16 cellular contexts compared by ENCODE assay signal in genomic region chr10:43685744-43686143, GRCh38.
"Had no signal": no experiment of that assay in that cellular context is flagged by ENCODE, and none has a peak within 500 bp of the region (broad histone marks: within the 10 kb centered on the region; RNA-seq: fewer than 3 reads in every experiment).

No MANE protein-coding gene starts in this region.

- H3K36me3 ChIP-seq: left lung, neutrophil had no signal

- H3K4me3 Mint-ChIP-seq: central memory CD8-positive, alpha-beta T cell had no signal

- H3K9me3 Mint-ChIP-seq: central memory CD8-positive, alpha-beta T cell; naive thymus-derived CD8-positive, alpha-beta T cell; type B pancreatic cell had no signal

- DNase-seq: cortex of kidney; dorsolateral prefrontal cortex; effector CD8-positive, alpha-beta T cell; foreskin melanocyte; hippocampal formation; kidney glomerular epithelial cell; naive thymus-derived CD8-positive, alpha-beta T cell; posterior cingulate gyrus; stimulated activated CD4-positive, alpha-beta T cell treated with anti-CD3 and anti-CD28 coated beads, Interleukin-2, amount 100 ng/mL, for 24 hours; stimulated activated naive CD4-positive, alpha-beta T cell had no signal

- H3K27ac Mint-ChIP-seq: naive thymus-derived CD8-positive, alpha-beta T cell; type B pancreatic cell had no signal

- H3K9me3 ChIP-seq: left lung, neutrophil had no signal

- H3K36me3 Mint-ChIP-seq: naive thymus-derived CD8-positive, alpha-beta T cell; type B pancreatic cell had no signal

- ATAC-seq: left lung; naive thymus-derived CD8-positive, alpha-beta T cell had no signal

- H3K27ac ChIP-seq: dorsolateral prefrontal cortex, left lung, neutrophil, skin epidermis had no signal

- H3K4me3 ChIP-seq: dorsolateral prefrontal cortex, left lung, lung, skin epidermis had no signal
